ENCODE assay signal across 8 cellular contexts in genomic region chr13:75695908-75696307, GRCh38. TPM values are rescaled to one million over a fixed set of nuclear protein-coding genes. Genes with fewer than 3 reads are reported as not detected.
DNase-seq lines count a peak whose midpoint lies in the region; ATAC-seq and TF ChIP-seq lines count a peak whose summit lies in the region.
"Not testable (repeated sequence)": the region's sequence is repeated elsewhere in the genome, so short reads cannot be mapped to it uniquely, and the experiment has no call there.

No MANE protein-coding gene starts in this region.

- POLR2A ChIA-PET in SK-N-SH (lab: Yijun Ruan, JAX) = not testable (repeated sequence)
- POLR2A ChIA-PET in naive thymus-derived CD8-positive, alpha-beta T cell (lab: Charles Lee) = interaction anchor here (1.8 kb wide), 1 partner anchor 65 kb away, joined by 8 read pairs; no protein-coding TSS in a partner anchor

- WGBS in SK-N-SH (ENCODE audit: low lambda C conversion rate) = 44% methylated on average over 8 of the region's 8 CpGs

- not testable (repeated sequence) for TF ChIP-seq EP300 in SK-N-SH (IDR thresholded peaks at IDR 0.05; ENCODE audit: borderline replicate concordance in 1 of 2, low read depth in 1 of 2, low read length in 1 of 2)

- H3K9me3 Mint-ChIP-seq in naive thymus-derived CD8-positive, alpha-beta T cell = not testable (repeated sequence)

- H3K27ac ChIP-seq in SK-N-SH (ENCODE audit: low read depth in 2 of 2, low read length in 1 of 2) = peak overlapping the region in 1 of 2 experiments; percentile 33; a peak in 2 of 4 replicates

- peak; percentile 77 for DNase-seq in DMS 273 (lab: John Stamatoyannopoulos, UW; ENCODE audit: unreplicated experiment)
- DNase-seq in NAMALWA (ENCODE audit: low spot score) = peak; percentile 84
- peak; percentile 58 for DNase-seq in SK-N-SH
- DNase-seq in activated T-helper 9 cell treated with anti-CD3 and anti-CD28 coated beads, Interleukin-2, amount 50 U/mL, for 16 hours (ENCODE audit: low read depth) = peak; percentile 57
- peak; percentile 90 for DNase-seq in fibroblast of peridontal ligament (ENCODE audit: extremely low read depth)
- peak; percentile 38 to 81 (median 62) for DNase-seq in naive thymus-derived CD8-positive, alpha-beta T cell
- DNase-seq in stimulated activated CD8-positive, alpha-beta memory T cell treated with anti-CD3 and anti-CD28 coated beads, Interleukin-4, amount 100 ng/mL, for 48 hours = peak; percentile 89

- H3K4me1 ChIP-seq in SK-N-SH (ENCODE audit: control insufficient read depth in 1 of 2, insufficient read depth in 2 of 2, low read depth in 1 of 2, low read length in 1 of 2) = peaks cover 9 to 10% of the 10 kb centered on the region in 2 experiments; a peak in 3 of 4 replicates

- ATAC-seq in GM21825 (IDR thresholded peaks at IDR 0.05; ENCODE audit: unreplicated experiment) = peak; percentile 60
- ATAC-seq in naive thymus-derived CD8-positive, alpha-beta T cell = peak; percentile 33 to 35

- not testable (repeated sequence) for H3K27me3 ChIP-seq in SK-N-SH (ENCODE audit: insufficient read depth)

- H3K4me2 ChIP-seq in SK-N-SH = not testable (repeated sequence)

- H3K36me3 ChIP-seq in SK-N-SH (replicated peaks in 1 of 2; ENCODE audit: control insufficient read depth in 1 of 2, insufficient read depth in 2 of 2, low read length in 1 of 2) = peaks cover 15 to 59% of the 10 kb centered on the region in 2 experiments

- H3F3A ChIP-seq in SK-N-SH (replicated peaks; ENCODE audit: insufficient read depth) = peaks cover 22% of the 10 kb centered on the region

- H3K9me3 ChIP-seq in SK-N-SH = not testable (repeated sequence)

- peak; percentile 87 for TF ChIP-seq RAD21 in SK-N-SH (IDR thresholded peaks at IDR 0.05; ENCODE audit: low read length)

- TF ChIP-seq CTCF in SK-N-SH (IDR thresholded peaks at IDR 0.05) = peak; percentile 96

- not testable (repeated sequence) for H3K9me2 ChIP-seq in SK-N-SH

- H3K9ac ChIP-seq in SK-N-SH = not testable (repeated sequence)

- not testable (repeated sequence) for H3K27me3 Mint-ChIP-seq in naive thymus-derived CD8-positive, alpha-beta T cell

- H3K4me3 Mint-ChIP-seq in naive thymus-derived CD8-positive, alpha-beta T cell = peak overlapping the region in 3 of 10 donors; percentile 12 to 48 (median 20)

- H2AFZ ChIP-seq in SK-N-SH (ENCODE audit: low read depth) = not testable (repeated sequence)

- H4K20me1 ChIP-seq in SK-N-SH (ENCODE audit: insufficient read depth) = peaks cover 98% of the 10 kb centered on the region

- not testable (repeated sequence) for H3K36me3 Mint-ChIP-seq in naive thymus-derived CD8-positive, alpha-beta T cell

- CTCF ChIA-PET in SK-N-SH (lab: Yijun Ruan, JAX) = interaction anchor here (0.6 to 5.0 kb wide), 100 partner anchors 9 to 1874 kb away, joined by 3 to 73 read pairs (median 5); partner anchors contain the start of gene KCTD12

- peak overlapping the region in 2 of 10 donors; percentile 6 to 47 for H3K27ac Mint-ChIP-seq in naive thymus-derived CD8-positive, alpha-beta T cell

- H3K79me2 ChIP-seq in SK-N-SH (ENCODE audit: insufficient read depth) = peaks cover 100% of the 10 kb centered on the region

- not testable (repeated sequence) for H3K4me1 Mint-ChIP-seq in naive thymus-derived CD8-positive, alpha-beta T cell

- peak overlapping the region in 1 of 2 experiments; percentile 29; a peak in 1 of 4 replicates for H3K4me3 ChIP-seq in SK-N-SH (ENCODE audit: low read depth in 2 of 2, low read length in 1 of 2)

TF ChIP-seq in SK-N-SH, 30 proteins besides CTCF, POLR2A, EP300 and RAD21:
- peak; percentile 82 for TF ChIP-seq SMC3 (IDR thresholded peaks at IDR 0.05; ENCODE audit: low read depth, low read length)

RNA-seq across cellular contexts. Expression of gene LMO7, which starts 59.8 kb away (rescaled TPM):
- 83.6 and 94.9 TPM in 2 replicates for polyA plus RNA-seq in SK-N-SH (2012; rRNA removed)
- 49.1 and 49.4 TPM in 2 replicates for polyA plus RNA-seq in SK-N-SH (2012; cell fraction: cytosol; rRNA removed)
- 381 and 554 TPM in 2 replicates for polyA plus RNA-seq in SK-N-SH (2012; cell fraction: nucleus; rRNA removed)
- total RNA-seq in naive thymus-derived CD8-positive, alpha-beta T cell = 10 to 100 TPM; 65.3 to 66.1 TPM
- polyA plus RNA-seq in naive thymus-derived CD8-positive, alpha-beta T cell = 10 to 100 TPM; 23.0 to 35.8 (median 33.1) TPM
